31 cellular contexts compared by ENCODE assay signal in the genomic region with DNA sequence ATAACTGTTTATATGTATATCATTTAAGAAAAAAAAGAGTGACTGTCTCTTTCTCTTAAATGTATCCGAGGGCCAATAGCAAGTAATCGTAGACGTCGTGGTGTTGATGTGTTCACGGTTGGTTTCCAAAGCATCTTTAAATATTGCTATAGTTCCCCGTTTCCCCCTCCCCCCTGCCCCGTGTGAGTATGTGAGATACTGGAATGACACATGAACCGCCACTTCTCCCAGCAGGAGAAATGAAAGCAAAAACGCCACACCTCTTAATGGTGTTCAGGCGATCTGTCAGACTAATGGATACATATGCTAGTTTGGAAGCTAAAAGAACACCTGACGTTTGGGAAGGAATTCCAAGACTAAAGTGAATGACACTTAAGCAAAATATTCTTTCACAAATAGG.
"Had no signal": no experiment of that assay in that cellular context is flagged by ENCODE, and none has a peak within 500 bp of the region (broad histone marks: within the 10 kb centered on the region; RNA-seq: fewer than 3 reads in every experiment).

No MANE protein-coding gene starts in this region.

- ATAC-seq: activated CD8-positive, alpha-beta T cell treated with anti-CD3 and anti-CD28 coated beads for 36 hours; activated T-cell treated with anti-CD3 and anti-CD28 coated beads, Interleukin-2, amount 50 U/mL, for 72 hours; activated T-helper 17 cell treated with anti-CD3 and anti-CD28 coated beads, Interleukin-2, amount 50 U/mL, for 72 hours; PC-3 had no signal

- H3K4me1 Mint-ChIP-seq: activated CD4-positive, alpha-beta T cell treated with anti-CD3 and anti-CD28 coated beads, Interleukin-2, amount 10 ng/mL, durations not matched to agents 24 days and 14 days; activated naive CD8-positive, alpha-beta T cell treated with anti-CD3 and anti-CD28 coated beads for 36 hours; activated T-helper 17 cell treated with anti-CD3 and anti-CD28 coated beads, Interleukin-2, amount 50 U/mL, for 72 hours had no signal

- H3K36me3 ChIP-seq: WERI-Rb-1 had no signal

- H3K4me3 Mint-ChIP-seq: activated CD4-positive, alpha-beta T cell treated with anti-CD3 and anti-CD28 coated beads, Interleukin-2, amount 10 ng/mL, durations not matched to agents 24 days and 14 days; activated CD8-positive, alpha-beta T cell treated with anti-CD3 and anti-CD28 coated beads for 36 hours; activated naive CD8-positive, alpha-beta T cell treated with anti-CD3 and anti-CD28 coated beads for 36 hours; activated T-cell treated with anti-CD3 and anti-CD28 coated beads, Interleukin-2, amount 50 U/mL, for 72 hours; activated T-helper 17 cell treated with anti-CD3 and anti-CD28 coated beads, Interleukin-2, amount 50 U/mL, for 72 hours; T-helper 1 cell treated with Interleukin-12 subunit alpha and Interleukin-12 subunit beta and Interleukin-4 antibody, amounts not matched to agents 30 μg/mL and 1 μg/mL, for 36 hours had no signal

- H3K27ac Mint-ChIP-seq: activated CD4-positive, alpha-beta T cell treated with anti-CD3 and anti-CD28 coated beads, Interleukin-2, amount 10 ng/mL, durations not matched to agents 24 days and 14 days; activated CD8-positive, alpha-beta T cell treated with anti-CD3 and anti-CD28 coated beads for 36 hours; activated naive CD8-positive, alpha-beta T cell treated with anti-CD3 and anti-CD28 coated beads for 36 hours; activated T-cell treated with anti-CD3 and anti-CD28 coated beads, Interleukin-2, amount 50 U/mL, for 72 hours; activated T-helper 17 cell treated with anti-CD3 and anti-CD28 coated beads, Interleukin-2, amount 50 U/mL, for 72 hours; T-helper 1 cell treated with Interleukin-12 subunit alpha and Interleukin-12 subunit beta and Interleukin-4 antibody, amounts not matched to agents 30 μg/mL and 1 μg/mL, for 36 hours had no signal

- DNase-seq: activated CD4-positive, alpha-beta T cell treated with anti-CD3 and anti-CD28 coated beads, Interleukin-2, amount 10 ng/mL, durations not matched to agents 24 days and 14 days; activated CD4-positive, alpha-beta T cell treated with anti-CD3 and anti-CD28 coated beads, Interleukin-2, amount 50 U/mL, for 4 hours; activated CD8-positive, alpha-beta T cell treated with anti-CD3 and anti-CD28 coated beads for 36 hours; activated effector memory CD4-positive, alpha-beta T cell treated with anti-CD3 and anti-CD28 coated beads, Interleukin-2, amount 50 U/mL, for 16 hours; activated naive CD4-positive, alpha-beta T cell; activated naive CD4-positive, alpha-beta T cell treated with anti-CD3 and anti-CD28 coated beads, Interleukin-2, amount 50 U/mL, for 16 hours; activated naive CD8-positive, alpha-beta T cell treated with anti-CD3 and anti-CD28 coated beads for 36 hours; activated T-cell treated with anti-CD3 and anti-CD28 coated beads, Interleukin-2, amount 50 U/mL, for 1 hour; activated T-cell treated with anti-CD3 and anti-CD28 coated beads, Interleukin-2, amount 50 U/mL, for 72 hours; amniotic stem cell; aorta; brain microvascular endothelial cell; central memory CD4-positive, alpha-beta T cell; MM.1S; MV-4-11; NCI-H1092; NCI-H146; NCI-H2029 treated with DMSO at 0.1 percent for 48 hours; NCI-H2171; NCI-H510A treated with DMSO at 0.1 percent for 48 hours; NCI-H526 treated with DMSO at 0.1 percent for 48 hours; PC-3; Peyer's patch; RPMI8226; SHP77 treated with DMSO at 0.1 percent for 48 hours; SK-N-SH; WERI-Rb-1 had no signal

- H3K9me3 ChIP-seq: Peyer's patch, SJSA1, SK-N-SH had no signal

- H3K9me2 ChIP-seq: SK-N-SH had no signal

- H3K27me3 Mint-ChIP-seq: activated CD4-positive, alpha-beta T cell treated with anti-CD3 and anti-CD28 coated beads, Interleukin-2, amount 10 ng/mL, durations not matched to agents 24 days and 14 days; activated CD8-positive, alpha-beta T cell treated with anti-CD3 and anti-CD28 coated beads for 36 hours; activated naive CD8-positive, alpha-beta T cell treated with anti-CD3 and anti-CD28 coated beads for 36 hours; activated T-helper 17 cell treated with anti-CD3 and anti-CD28 coated beads, Interleukin-2, amount 50 U/mL, for 72 hours had no signal

- H3K4me3 ChIP-seq: Peyer's patch, SJSA1 had no signal

- H3K9me3 Mint-ChIP-seq: activated CD4-positive, alpha-beta T cell treated with anti-CD3 and anti-CD28 coated beads, Interleukin-2, amount 10 ng/mL, durations not matched to agents 24 days and 14 days; activated CD8-positive, alpha-beta T cell treated with anti-CD3 and anti-CD28 coated beads for 36 hours; activated naive CD8-positive, alpha-beta T cell treated with anti-CD3 and anti-CD28 coated beads for 36 hours; activated T-cell treated with anti-CD3 and anti-CD28 coated beads, Interleukin-2, amount 50 U/mL, for 72 hours; activated T-helper 17 cell treated with anti-CD3 and anti-CD28 coated beads, Interleukin-2, amount 50 U/mL, for 72 hours; T-helper 1 cell treated with Interleukin-12 subunit alpha and Interleukin-12 subunit beta and Interleukin-4 antibody, amounts not matched to agents 30 μg/mL and 1 μg/mL, for 36 hours had no signal

- H3K27me3 ChIP-seq: brain microvascular endothelial cell, Peyer's patch, SJSA1 had no signal

- H3K4me2 ChIP-seq: KMS-11, SK-N-SH had no signal

- H3K9ac ChIP-seq: KMS-11, SK-N-SH had no signal

- H3K27ac ChIP-seq: brain microvascular endothelial cell, KMS-11, Peyer's patch, SJSA1, WERI-Rb-1 had no signal
